Comparison of ENCODE assay signal across 1 cellular context in the genomic region with DNA sequence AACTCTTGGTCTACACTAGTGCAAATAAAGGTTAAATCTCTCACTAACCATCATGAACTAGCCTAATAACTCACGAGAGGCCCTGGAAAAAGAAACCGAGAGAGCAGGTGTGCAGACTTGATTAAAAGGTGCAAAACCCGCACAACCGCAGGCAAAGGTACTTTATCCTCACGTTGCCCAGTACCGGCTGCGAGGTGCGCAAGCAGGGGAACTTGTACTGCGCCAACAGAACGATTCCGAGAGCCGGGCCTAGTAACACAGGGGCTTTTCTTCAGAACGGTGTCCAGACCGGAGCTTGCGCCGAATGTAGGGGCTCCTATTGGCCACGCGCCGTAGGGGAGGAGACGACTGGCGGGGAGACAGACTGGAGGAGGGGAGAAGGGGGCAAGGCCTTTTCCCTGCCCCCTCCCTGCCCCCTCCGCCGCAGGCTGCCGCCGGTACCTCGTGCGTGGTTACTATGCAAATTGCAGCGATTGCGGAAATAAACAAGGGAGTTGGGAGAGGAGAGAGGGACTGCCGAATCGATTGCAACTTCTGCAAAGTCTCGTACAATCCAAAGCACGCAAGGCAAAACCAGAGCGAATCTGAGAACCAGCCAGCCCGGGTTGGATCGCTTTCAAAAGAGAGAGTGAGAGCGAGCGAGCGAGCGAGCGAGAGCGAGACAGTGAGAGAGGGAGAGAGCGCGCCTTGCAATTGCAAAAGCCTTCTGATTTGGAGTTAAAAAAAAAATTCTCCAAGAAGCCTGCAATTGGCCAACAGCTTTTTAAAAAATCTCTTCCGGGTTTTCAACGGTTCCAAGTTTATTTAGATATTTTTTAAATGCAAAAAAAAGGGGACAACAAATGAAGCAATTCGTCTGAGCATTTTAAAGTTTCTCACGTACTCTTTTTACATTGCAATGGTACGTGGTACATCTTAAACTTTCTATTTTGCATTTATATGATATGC.
TF ChIP-seq lines count a peak whose summit lies in the region.

No MANE protein-coding gene starts in this region.

TF ChIP-seq in HEK293, 187 proteins besides CTCF, POLR2A, EP300 and RAD21 (continued from another document):
- TF ChIP-seq, protein P1, sequence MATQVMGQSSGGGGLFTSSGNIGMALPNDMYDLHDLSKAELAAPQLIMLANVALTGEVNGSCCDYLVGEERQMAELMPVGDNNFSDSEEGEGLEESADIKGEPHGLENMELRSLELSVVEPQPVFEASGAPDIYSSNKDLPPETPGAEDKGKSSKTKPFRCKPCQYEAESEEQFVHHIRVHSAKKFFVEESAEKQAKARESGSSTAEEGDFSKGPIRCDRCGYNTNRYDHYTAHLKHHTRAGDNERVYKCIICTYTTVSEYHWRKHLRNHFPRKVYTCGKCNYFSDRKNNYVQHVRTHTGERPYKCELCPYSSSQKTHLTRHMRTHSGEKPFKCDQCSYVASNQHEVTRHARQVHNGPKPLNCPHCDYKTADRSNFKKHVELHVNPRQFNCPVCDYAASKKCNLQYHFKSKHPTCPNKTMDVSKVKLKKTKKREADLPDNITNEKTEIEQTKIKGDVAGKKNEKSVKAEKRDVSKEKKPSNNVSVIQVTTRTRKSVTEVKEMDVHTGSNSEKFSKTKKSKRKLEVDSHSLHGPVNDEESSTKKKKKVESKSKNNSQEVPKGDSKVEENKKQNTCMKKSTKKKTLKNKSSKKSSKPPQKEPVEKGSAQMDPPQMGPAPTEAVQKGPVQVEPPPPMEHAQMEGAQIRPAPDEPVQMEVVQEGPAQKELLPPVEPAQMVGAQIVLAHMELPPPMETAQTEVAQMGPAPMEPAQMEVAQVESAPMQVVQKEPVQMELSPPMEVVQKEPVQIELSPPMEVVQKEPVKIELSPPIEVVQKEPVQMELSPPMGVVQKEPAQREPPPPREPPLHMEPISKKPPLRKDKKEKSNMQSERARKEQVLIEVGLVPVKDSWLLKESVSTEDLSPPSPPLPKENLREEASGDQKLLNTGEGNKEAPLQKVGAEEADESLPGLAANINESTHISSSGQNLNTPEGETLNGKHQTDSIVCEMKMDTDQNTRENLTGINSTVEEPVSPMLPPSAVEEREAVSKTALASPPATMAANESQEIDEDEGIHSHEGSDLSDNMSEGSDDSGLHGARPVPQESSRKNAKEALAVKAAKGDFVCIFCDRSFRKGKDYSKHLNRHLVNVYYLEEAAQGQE (tag by site-specific recombination; IDR thresholded peaks at IDR 0.05): peak; percentile 12; the same call in 1 of the 2 replicates
- TF ChIP-seq ZNF202 (tag by site-specific recombination; IDR thresholded peaks at IDR 0.05; ENCODE audit: borderline replicate concordance) (no peak), ZNF132 (tag by site-specific recombination; IDR thresholded peaks at IDR 0.05; ENCODE audit: borderline replicate concordance) (no peak), ZNF366 (tag by site-specific recombination; conservative IDR thresholded peaks at IDR 0.05) (peak; percentile 97), ZNF548 (tag by site-specific recombination; IDR thresholded peaks at IDR 0.05) (no peak), ZNF629 (tag by site-specific recombination; IDR thresholded peaks at IDR 0.05) (peak; percentile 80), SCRT1 (tag by site-specific recombination; IDR thresholded peaks at IDR 0.05; ENCODE audit: borderline replicate concordance) (no peak), ZNF274 (IDR thresholded peaks at IDR 0.05; ENCODE audit: low read length) (no peak), ZNF274 (tag by site-specific recombination; IDR thresholded peaks at IDR 0.05; ENCODE audit: borderline replicate concordance) (no peak), MEIS1 (CRISPR knock-in tag; IDR thresholded peaks at IDR 0.05; ENCODE audit: borderline replicate concordance) (no peak)
- TF ChIP-seq, protein P2, sequence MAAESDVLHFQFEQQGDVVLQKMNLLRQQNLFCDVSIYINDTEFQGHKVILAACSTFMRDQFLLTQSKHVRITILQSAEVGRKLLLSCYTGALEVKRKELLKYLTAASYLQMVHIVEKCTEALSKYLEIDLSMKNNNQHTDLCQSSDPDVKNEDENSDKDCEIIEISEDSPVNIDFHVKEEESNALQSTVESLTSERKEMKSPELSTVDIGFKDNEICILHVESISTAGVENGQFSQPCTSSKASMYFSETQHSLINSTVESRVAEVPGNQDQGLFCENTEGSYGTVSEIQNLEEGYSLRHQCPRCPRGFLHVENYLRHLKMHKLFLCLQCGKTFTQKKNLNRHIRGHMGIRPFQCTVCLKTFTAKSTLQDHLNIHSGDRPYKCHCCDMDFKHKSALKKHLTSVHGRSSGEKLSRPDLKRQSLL (tag by site-specific recombination; IDR thresholded peaks at IDR 0.05): no peak; the same call in 1 of the 2 replicates
- TF ChIP-seq, protein P3, sequence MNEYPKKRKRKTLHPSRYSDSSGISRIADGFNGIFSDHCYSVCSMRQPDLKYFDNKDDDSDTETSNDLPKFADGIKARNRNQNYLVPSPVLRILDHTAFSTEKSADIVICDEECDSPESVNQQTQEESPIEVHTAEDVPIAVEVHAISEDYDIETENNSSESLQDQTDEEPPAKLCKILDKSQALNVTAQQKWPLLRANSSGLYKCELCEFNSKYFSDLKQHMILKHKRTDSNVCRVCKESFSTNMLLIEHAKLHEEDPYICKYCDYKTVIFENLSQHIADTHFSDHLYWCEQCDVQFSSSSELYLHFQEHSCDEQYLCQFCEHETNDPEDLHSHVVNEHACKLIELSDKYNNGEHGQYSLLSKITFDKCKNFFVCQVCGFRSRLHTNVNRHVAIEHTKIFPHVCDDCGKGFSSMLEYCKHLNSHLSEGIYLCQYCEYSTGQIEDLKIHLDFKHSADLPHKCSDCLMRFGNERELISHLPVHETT (tag by site-specific recombination; IDR thresholded peaks at IDR 0.05): peak; percentile 16; the same call in 1 of the 2 replicates
- TF ChIP-seq, protein P4, sequence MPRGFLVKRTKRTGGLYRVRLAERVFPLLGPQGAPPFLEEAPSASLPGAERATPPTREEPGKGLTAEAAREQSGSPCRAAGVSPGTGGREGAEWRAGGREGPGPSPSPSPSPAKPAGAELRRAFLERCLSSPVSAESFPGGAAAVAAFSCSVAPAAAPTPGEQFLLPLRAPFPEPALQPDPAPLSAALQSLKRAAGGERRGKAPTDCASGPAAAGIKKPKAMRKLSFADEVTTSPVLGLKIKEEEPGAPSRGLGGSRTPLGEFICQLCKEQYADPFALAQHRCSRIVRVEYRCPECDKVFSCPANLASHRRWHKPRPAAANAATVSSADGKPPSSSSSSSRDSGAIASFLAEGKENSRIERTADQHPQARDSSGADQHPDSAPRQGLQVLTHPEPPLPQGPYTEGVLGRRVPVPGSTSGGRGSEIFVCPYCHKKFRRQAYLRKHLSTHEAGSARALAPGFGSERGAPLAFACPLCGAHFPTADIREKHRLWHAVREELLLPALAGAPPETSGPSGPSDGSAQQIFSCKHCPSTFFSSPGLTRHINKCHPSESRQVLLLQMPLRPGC (tag by site-specific recombination; IDR thresholded peaks at IDR 0.05): peak; percentile 51; the same call in 1 of the 2 replicates
TF ChIP-seq in HEK293: peak in this region for 67.
